Comparison of ENCODE assay signal across 10 cellular contexts in genomic region chr2:74496997-74497776, GRCh38. TPM values are rescaled to one million over a fixed set of nuclear protein-coding genes. Genes with fewer than 3 reads are reported as not detected.
A peak's percentile ranks its signal among the peaks of the same experiment; 100 is the strongest.
DNase-seq lines count a peak whose midpoint lies in the region; ATAC-seq and TF ChIP-seq lines count a peak whose summit lies in the region.
"Had no signal": no experiment of that assay in that cellular context is flagged by ENCODE, and none has a peak within 500 bp of the region (broad histone marks: within the 10 kb centered on the region; RNA-seq: fewer than 3 reads in every experiment).

No MANE protein-coding gene starts in this region.

- TF ChIP-seq CTCF in CD4-positive, alpha-beta T cell (IDR thresholded peaks at IDR 0.05) = no peak
- no peak for TF ChIP-seq CTCF in colonic mucosa (IDR thresholded peaks at IDR 0.05)

- no peak overlapping the region for H3K27ac ChIP-seq in CD4-positive, alpha-beta T cell (ENCODE audit: low read depth, low read length)
- H3K27ac ChIP-seq in HUES6 (ENCODE audit: low read depth, low read length) = no peak overlapping the region
- H3K27ac ChIP-seq in colonic mucosa = no peak overlapping the region

- H3K36me3 ChIP-seq in HUES6 (ENCODE audit: control insufficient read depth, insufficient read depth, low read length) (peaks cover 23% of the 10 kb centered on the region), colonic mucosa (no peaks in the 10 kb centered on the region)

- H3K4me3 ChIP-seq in HUES6 (ENCODE audit: low read depth, low read length) = peak overlapping the region; percentile 59
- H3K4me3 ChIP-seq in colonic mucosa = peak overlapping the region; percentile 47

- no peak for DNase-seq in CD4-positive, alpha-beta T cell
- DNase-seq in colonic mucosa = no peak
- DNase-seq in naive thymus-derived CD8-positive, alpha-beta T cell = no peak
- no peak for DNase-seq in midbrain (lab: John Stamatoyannopoulos, UW)
- DNase-seq in NCI-H748 (lab: John Stamatoyannopoulos, UW; ENCODE audit: unreplicated experiment) = no peak
- no peak for DNase-seq in NCI-H2107 treated with DMSO at 0.1 percent for 48 hours (lab: John Stamatoyannopoulos, UW; ENCODE audit: unreplicated experiment)
- DNase-seq: KG1 had no signal

- peak overlapping the region; percentile 54 for H3K4me3 Mint-ChIP-seq in CD4-positive, alpha-beta T cell
- H3K4me3 Mint-ChIP-seq in naive thymus-derived CD8-positive, alpha-beta T cell = peak overlapping the region; percentile 43 to 91 (median 86)

- CTCF ChIA-PET in CD4-positive, alpha-beta T cell (lab: Charles Lee) = interaction anchor here (1.1 kb wide), 1 partner anchor 13 kb away, joined by 3 read pairs; no protein-coding TSS in a partner anchor

- intact Hi-C loops in CD4-positive, alpha-beta T cell (cut with DNase I, micrococcal nuclease) = no loop called here
- intact Hi-C loops in colonic mucosa (cut with DNase I) = no loop called here

- H3K9me3 ChIP-seq in CD4-positive, alpha-beta T cell (ENCODE audit: control insufficient read depth, low read length) = no peaks in the 10 kb centered on the region
- no peaks in the 10 kb centered on the region for H3K9me3 ChIP-seq in HUES6 (ENCODE audit: control insufficient read depth, insufficient read depth, low read depth, low read length)
- H3K9me3 ChIP-seq in colonic mucosa = no peaks in the 10 kb centered on the region

- peaks cover 22% of the 10 kb centered on the region for H3K36me3 Mint-ChIP-seq in CD4-positive, alpha-beta T cell (ENCODE audit: low read depth)
- peaks cover 0 to 20% (median 7%) of the 10 kb centered on the region in 3 donors for H3K36me3 Mint-ChIP-seq in naive thymus-derived CD8-positive, alpha-beta T cell

- no peaks in the 10 kb centered on the region for H3K9me3 Mint-ChIP-seq in CD4-positive, alpha-beta T cell
- peaks cover 0 to 1% (median 0%) of the 10 kb centered on the region in 9 donors for H3K9me3 Mint-ChIP-seq in naive thymus-derived CD8-positive, alpha-beta T cell

- peaks cover 45% of the 10 kb centered on the region for H3K27me3 Mint-ChIP-seq in CD4-positive, alpha-beta T cell
- H3K27me3 Mint-ChIP-seq in naive thymus-derived CD8-positive, alpha-beta T cell = peaks cover 10 to 45% (median 32%) of the 10 kb centered on the region in 5 donors

- peaks cover 38% of the 10 kb centered on the region for H3K4me1 Mint-ChIP-seq in CD4-positive, alpha-beta T cell (ENCODE audit: low read depth)
- peaks cover 16 to 34% (median 30%) of the 10 kb centered on the region in 4 donors for H3K4me1 Mint-ChIP-seq in naive thymus-derived CD8-positive, alpha-beta T cell

- POLR2A ChIA-PET in CD4-positive, alpha-beta T cell (lab: Charles Lee) = interaction anchor here (0.8 to 4.5 kb wide), 4 partner anchors 10 to 39 kb away, joined by 3 to 21 read pairs (median 5); partner anchors contain the start of genes CCDC142, PCGF1, TTC31 and WBP1
- POLR2A ChIA-PET in naive thymus-derived CD8-positive, alpha-beta T cell (lab: Charles Lee) = interaction anchor here (0.9 to 1.5 kb wide), 4 partner anchors 10 to 157 kb away, joined by 3 to 7 read pairs (median 3); partner anchors contain the start of genes PCGF1, SEMA4F and WBP1

- ATAC-seq in CD4-positive, alpha-beta T cell (ENCODE audit: poor library complexity) = no peak
- no peak for ATAC-seq in naive thymus-derived CD8-positive, alpha-beta T cell
- no peak for ATAC-seq in HG03565 (IDR thresholded peaks at IDR 0.05; ENCODE audit: unreplicated experiment)

- H3K27me3 ChIP-seq in CD4-positive, alpha-beta T cell (ENCODE audit: control insufficient read depth, insufficient read depth, low read length) = peaks cover 45% of the 10 kb centered on the region
- H3K27me3 ChIP-seq in HUES6 (ENCODE audit: control insufficient read depth, insufficient read depth, low read length) (peaks cover 72% of the 10 kb centered on the region), colonic mucosa (peaks cover 17% of the 10 kb centered on the region)

- peaks cover 36% of the 10 kb centered on the region for H3K4me1 ChIP-seq in HUES6 (ENCODE audit: control insufficient read depth, insufficient read depth, low read length)
- peaks cover 15% of the 10 kb centered on the region for H3K4me1 ChIP-seq in colonic mucosa

- H3K9ac ChIP-seq in HUES6 (ENCODE audit: low read length) (no peak overlapping the region), colonic mucosa (ENCODE audit: low read depth in 2 of 2, low read length in 2 of 2) (no peak overlapping the region)

- H3K27ac Mint-ChIP-seq in CD4-positive, alpha-beta T cell = no peak overlapping the region
- peak overlapping the region in 4 of 10 donors; percentile 16 to 79 (median 24) for H3K27ac Mint-ChIP-seq in naive thymus-derived CD8-positive, alpha-beta T cell

RNA-seq across cellular contexts. Expression of gene LBX2, which starts 2.2 kb away (rescaled TPM):
- not detected for total RNA-seq in CD4-positive, alpha-beta T cell
- total RNA-seq in colonic mucosa = under 1 TPM; 0.50 to 0.99 TPM
- not detected for total RNA-seq in naive thymus-derived CD8-positive, alpha-beta T cell
- polyA plus RNA-seq in naive thymus-derived CD8-positive, alpha-beta T cell = not detected

RNA-seq across cellular contexts. Expression of gene PCGF1, which starts 10.3 kb away (rescaled TPM):
- total RNA-seq in CD4-positive, alpha-beta T cell = 10 to 100 TPM; 11.6 to 13.8 TPM
- 10 to 100 TPM; 16.1 to 19.9 TPM for total RNA-seq in colonic mucosa
- 10 to 100 TPM; 33.1 to 34.6 TPM for total RNA-seq in naive thymus-derived CD8-positive, alpha-beta T cell
- 10 to 100 TPM in 1 of 3 donors, 1 to 10 TPM in 2; 6.7 to 11.8 (median 7.3) TPM for polyA plus RNA-seq in naive thymus-derived CD8-positive, alpha-beta T cell

RNA-seq across cellular contexts. Expression of gene TTC31, which starts 14.3 kb away (rescaled TPM):
- total RNA-seq in CD4-positive, alpha-beta T cell = 10 to 100 TPM; 20.6 to 26.1 TPM
- total RNA-seq in colonic mucosa = 10 to 100 TPM; 23.3 to 25.2 TPM
- total RNA-seq in naive thymus-derived CD8-positive, alpha-beta T cell = 10 to 100 TPM; 43.8 to 52.1 TPM
- polyA plus RNA-seq in naive thymus-derived CD8-positive, alpha-beta T cell = 10 to 100 TPM; 18.9 to 21.1 (median 21.1) TPM

RNA-seq across cellular contexts. Expression of gene CCDC142, which starts 14.4 kb away (rescaled TPM):
- 10 to 100 TPM; 10.2 to 12.4 TPM for total RNA-seq in CD4-positive, alpha-beta T cell
- total RNA-seq in colonic mucosa = 10 to 100 TPM; 14.5 to 28.3 TPM
- 10 to 100 TPM; 61.4 to 67.4 TPM for total RNA-seq in naive thymus-derived CD8-positive, alpha-beta T cell
- polyA plus RNA-seq in naive thymus-derived CD8-positive, alpha-beta T cell = 10 to 100 TPM in 2 of 3 donors, 1 to 10 TPM in 1; 7.8 to 15.5 (median 14.6) TPM

RNA-seq across cellular contexts. Expression of gene TLX2, which starts 17.1 kb away (rescaled TPM):
- under 1 TPM; 0.14 to 0.30 TPM for total RNA-seq in CD4-positive, alpha-beta T cell
- under 1 TPM; 0.12 to 0.40 TPM for total RNA-seq in colonic mucosa
- not detected for total RNA-seq in naive thymus-derived CD8-positive, alpha-beta T cell
- not detected for polyA plus RNA-seq in naive thymus-derived CD8-positive, alpha-beta T cell
- total RNA-seq: pulmonary artery endothelial cell had no signal
